In genomic region chr3:9397911-9398714, GRCh38 we compare ENCODE assay signal across 1 cellular context.
TF ChIP-seq lines count a peak whose summit lies in the region.

No MANE protein-coding gene starts in this region.

TF ChIP-seq in GM12878, 131 proteins besides CTCF, POLR2A, EP300 and RAD21 (continues in another document):
- TF ChIP-seq ZNF24 (IDR thresholded peaks at IDR 0.05) (no peak), ATF3 (IDR thresholded peaks at IDR 0.05; ENCODE audit: borderline replicate concordance, extremely low read depth, low read depth, low read length) (no peak), CBX3 (IDR thresholded peaks at IDR 0.05; ENCODE audit: borderline replicate concordance, low read depth) (no peak), BCL3 (IDR thresholded peaks at IDR 0.05; ENCODE audit: borderline replicate concordance, insufficient read depth, low read depth, low read length, poor library complexity, severe bottlenecking) (no peak), E4F1 (IDR thresholded peaks at IDR 0.05; ENCODE audit: borderline replicate concordance, partially characterized antibody) (no peak), RELB (IDR thresholded peaks at IDR 0.05; ENCODE audit: low read depth) (0 out of 2 replicates have a peak, but pooled peaks have one; percentile 42), YY1 (IDR thresholded peaks at IDR 0.05; ENCODE audit: low read depth, low read length) (no peak), RBBP5 (conservative IDR thresholded peaks at IDR 0.05) (no peak), MYB (IDR thresholded peaks at IDR 0.05; ENCODE audit: borderline replicate concordance, low read depth, low read length) (no peak), CUX1 (IDR thresholded peaks at IDR 0.05; ENCODE audit: insufficient replicate concordance, low read depth, low read length) (no peak), STAT1 (conservative IDR thresholded peaks at IDR 0.05) (0 out of 2 replicates have a peak, but pooled peaks have one; percentile 32), HDAC6 (IDR thresholded peaks at IDR 0.05; ENCODE audit: unreplicated experiment) (no peak), TCF12 (IDR thresholded peaks at IDR 0.05; ENCODE audit: low read depth, low read length) (no peak), RCOR1 (conservative IDR thresholded peaks at IDR 0.05; ENCODE audit: low read depth, low read length) (no peak), MXI1 (IDR thresholded peaks at IDR 0.05; ENCODE audit: low read depth, low read length) (peak; percentile 49; the same call in 1 of the 2 replicates), BRCA1 (IDR thresholded peaks at IDR 0.05; ENCODE audit: low read depth, low read length) (0 out of 2 replicates have a peak, but pooled peaks have one; percentile 27), MEF2A (IDR thresholded peaks at IDR 0.05; ENCODE audit: insufficient read depth, low read depth, low read length) (no peak), SRF (IDR thresholded peaks at IDR 0.05; ENCODE audit: low read depth in 2 of 2, low read length in 2 of 2) (no peak), RFX5 (IDR thresholded peaks at IDR 0.05; ENCODE audit: low read depth, low read length) (no peak), CHD2 (IDR thresholded peaks at IDR 0.05; ENCODE audit: borderline replicate concordance, low read depth, low read length) (0 out of 2 replicates have a peak, but pooled peaks have one; percentile 14), MTA2 (IDR thresholded peaks at IDR 0.05; ENCODE audit: low read depth) (no peak), EZH2 (IDR thresholded peaks at IDR 0.05; ENCODE audit: borderline replicate concordance, control insufficient read depth, low read depth, low read length) (no peak), MLLT1 (IDR thresholded peaks at IDR 0.05) (peak; percentile 92), JUNB (IDR thresholded peaks at IDR 0.05) (no peak), FOXM1 (IDR thresholded peaks at IDR 0.05; ENCODE audit: low read depth, low read length) (no peak), CBX5 (IDR thresholded peaks at IDR 0.05; ENCODE audit: low read depth) (no peak), ZBTB33 (IDR thresholded peaks at IDR 0.05) (no peak), RUNX3 (IDR thresholded peaks at IDR 0.05; ENCODE audit: low read length) (no peak), POLR2AphosphoS5 (IDR thresholded peaks at IDR 0.05; ENCODE audit: low read length) (no peak), HDGF (IDR thresholded peaks at IDR 0.05) (0 out of 2 replicates have a peak, but pooled peaks have one; percentile 42), IRF3 (IDR thresholded peaks at IDR 0.05) (no peak), SKIL (IDR thresholded peaks at IDR 0.05; ENCODE audit: low read depth, poor library complexity, severe bottlenecking) (no peak), MAX (IDR thresholded peaks at IDR 0.05; ENCODE audit: low read depth, low read length) (peak; percentile 59; the same call in 1 of the 2 replicates), ASH2L (IDR thresholded peaks at IDR 0.05; ENCODE audit: borderline replicate concordance, low read depth) (no peak), MTA3 (IDR thresholded peaks at IDR 0.05; ENCODE audit: borderline replicate concordance, low read length) (no peak), CEBPZ (IDR thresholded peaks at IDR 0.05; ENCODE audit: low read depth, low read length) (no peak)
